Comparison of ENCODE assay signal across 1 cellular context in the genomic region with DNA sequence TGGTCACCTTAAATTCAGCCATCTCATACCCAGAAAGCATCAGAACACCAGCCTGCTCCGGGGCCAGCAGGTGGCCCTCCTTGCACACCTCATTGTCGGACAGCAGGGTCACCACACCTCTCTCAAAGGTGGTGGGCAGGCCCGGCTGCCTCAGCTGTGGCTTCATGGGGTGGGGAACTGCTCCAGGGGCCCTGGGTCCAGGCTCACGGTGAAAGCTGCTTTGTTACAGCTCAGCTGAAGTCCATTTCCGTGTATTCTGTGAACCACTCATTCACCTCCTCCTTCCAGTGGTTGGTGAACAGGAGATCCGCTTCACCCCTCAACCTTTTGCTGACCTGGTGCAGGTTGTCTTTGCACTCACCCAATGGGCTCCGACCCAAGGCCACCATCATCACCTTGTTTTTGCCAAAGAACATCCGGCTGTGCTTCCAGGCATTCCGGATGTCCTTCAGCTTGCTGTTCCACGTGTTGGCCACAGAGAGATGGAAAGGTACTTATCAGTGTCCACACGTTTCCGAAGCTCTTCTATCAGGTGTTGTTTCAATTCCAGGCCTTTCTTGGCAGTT.
TF ChIP-seq lines count a peak whose summit lies in the region.

No MANE protein-coding gene starts in this region.

TF ChIP-seq in HepG2, 621 proteins besides CTCF, POLR2A, EP300 and RAD21 (continued from another document and continues in another):
- TF ChIP-seq ZNF687 (CRISPR knock-in tag; IDR thresholded peaks at IDR 0.05): peak; percentile 95
- TF ChIP-seq, protein P1, sequence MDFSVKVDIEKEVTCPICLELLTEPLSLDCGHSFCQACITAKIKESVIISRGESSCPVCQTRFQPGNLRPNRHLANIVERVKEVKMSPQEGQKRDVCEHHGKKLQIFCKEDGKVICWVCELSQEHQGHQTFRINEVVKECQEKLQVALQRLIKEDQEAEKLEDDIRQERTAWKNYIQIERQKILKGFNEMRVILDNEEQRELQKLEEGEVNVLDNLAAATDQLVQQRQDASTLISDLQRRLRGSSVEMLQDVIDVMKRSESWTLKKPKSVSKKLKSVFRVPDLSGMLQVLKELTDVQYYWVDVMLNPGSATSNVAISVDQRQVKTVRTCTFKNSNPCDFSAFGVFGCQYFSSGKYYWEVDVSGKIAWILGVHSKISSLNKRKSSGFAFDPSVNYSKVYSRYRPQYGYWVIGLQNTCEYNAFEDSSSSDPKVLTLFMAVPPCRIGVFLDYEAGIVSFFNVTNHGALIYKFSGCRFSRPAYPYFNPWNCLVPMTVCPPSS (IDR thresholded peaks at IDR 0.05): no peak
- TF ChIP-seq ZNF3 (CRISPR knock-in tag; IDR thresholded peaks at IDR 0.05): no peak
- TF ChIP-seq PCBP1 (IDR thresholded peaks at IDR 0.05; ENCODE audit: borderline replicate concordance, low read depth, low read length): no peak
- no peak for TF ChIP-seq ATF1 (CRISPR knock-in tag; IDR thresholded peaks at IDR 0.05)
- TF ChIP-seq, protein P2, sequence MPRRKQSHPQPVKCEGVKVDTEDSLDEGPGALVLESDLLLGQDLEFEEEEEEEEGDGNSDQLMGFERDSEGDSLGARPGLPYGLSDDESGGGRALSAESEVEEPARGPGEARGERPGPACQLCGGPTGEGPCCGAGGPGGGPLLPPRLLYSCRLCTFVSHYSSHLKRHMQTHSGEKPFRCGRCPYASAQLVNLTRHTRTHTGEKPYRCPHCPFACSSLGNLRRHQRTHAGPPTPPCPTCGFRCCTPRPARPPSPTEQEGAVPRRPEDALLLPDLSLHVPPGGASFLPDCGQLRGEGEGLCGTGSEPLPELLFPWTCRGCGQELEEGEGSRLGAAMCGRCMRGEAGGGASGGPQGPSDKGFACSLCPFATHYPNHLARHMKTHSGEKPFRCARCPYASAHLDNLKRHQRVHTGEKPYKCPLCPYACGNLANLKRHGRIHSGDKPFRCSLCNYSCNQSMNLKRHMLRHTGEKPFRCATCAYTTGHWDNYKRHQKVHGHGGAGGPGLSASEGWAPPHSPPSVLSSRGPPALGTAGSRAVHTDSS (CRISPR knock-in tag; conservative IDR thresholded peaks at IDR 0.05): no peak
- TF ChIP-seq BRF2 (CRISPR knock-in tag; IDR thresholded peaks at IDR 0.05): no peak
- peak; percentile 58; the same call in 1 of the 2 replicates for TF ChIP-seq PATZ1 (CRISPR knock-in tag; IDR thresholded peaks at IDR 0.05)
- no peak for TF ChIP-seq SKI (IDR thresholded peaks at IDR 0.05; ENCODE audit: partially characterized antibody)
- TF ChIP-seq PRPF4 (IDR thresholded peaks at IDR 0.05; ENCODE audit: low read depth, low read length, poor library complexity, severe bottlenecking): no peak
- TF ChIP-seq, protein P3, sequence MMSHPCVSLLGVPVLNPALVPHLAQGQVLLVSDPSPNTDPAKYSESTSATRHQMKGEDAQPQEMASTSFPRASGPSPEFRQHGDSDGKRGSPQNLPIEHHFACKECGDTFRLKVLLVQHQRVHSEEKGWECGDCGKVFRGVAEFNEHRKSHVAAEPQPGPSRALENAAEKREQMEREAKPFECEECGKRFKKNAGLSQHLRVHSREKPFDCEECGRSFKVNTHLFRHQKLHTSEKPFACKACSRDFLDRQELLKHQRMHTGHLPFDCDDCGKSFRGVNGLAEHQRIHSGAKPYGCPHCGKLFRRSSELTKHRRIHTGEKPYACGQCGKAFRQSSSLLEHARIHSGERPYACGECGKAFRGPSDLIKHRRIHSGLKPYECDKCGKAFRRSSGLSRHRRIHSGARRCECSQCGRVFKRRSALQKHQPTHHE (CRISPR knock-in tag; IDR thresholded peaks at IDR 0.05; ENCODE audit: borderline replicate concordance): peak; percentile 57; the same call in 1 of the 2 replicates
- TF ChIP-seq RELA (CRISPR knock-in tag; IDR thresholded peaks at IDR 0.05): no peak
- TF ChIP-seq ZNF746 (CRISPR knock-in tag; IDR thresholded peaks at IDR 0.05): peak; percentile 39; the same call in 1 of the 2 replicates
- 0 out of 2 replicates have a peak, but pooled peaks have one; percentile 41 for TF ChIP-seq SIX4 (CRISPR knock-in tag; IDR thresholded peaks at IDR 0.05)
- no peak for TF ChIP-seq MYNN (CRISPR knock-in tag; IDR thresholded peaks at IDR 0.05; ENCODE audit: low read depth)
- TF ChIP-seq ZNF564 (CRISPR knock-in tag; IDR thresholded peaks at IDR 0.05): no peak
- TF ChIP-seq NFYC (CRISPR knock-in tag; IDR thresholded peaks at IDR 0.05): peak; percentile 55
- TF ChIP-seq TOE1 (CRISPR knock-in tag; IDR thresholded peaks at IDR 0.05): no peak
- no peak for TF ChIP-seq ZFAT (CRISPR knock-in tag; conservative IDR thresholded peaks at IDR 0.05)
- TF ChIP-seq ZNF501 (CRISPR knock-in tag; IDR thresholded peaks at IDR 0.05): peak; percentile 76
- peak; percentile 50; the same call in 1 of the 2 replicates for TF ChIP-seq ZNF691 (CRISPR knock-in tag; IDR thresholded peaks at IDR 0.05; ENCODE audit: borderline replicate concordance, low read depth)
- TF ChIP-seq ZNF547 (CRISPR knock-in tag; IDR thresholded peaks at IDR 0.05): peak; percentile 56; the same call in 1 of the 2 replicates
- TF ChIP-seq HCFC1 (IDR thresholded peaks at IDR 0.05; ENCODE audit: low read depth, low read length): no peak
- TF ChIP-seq MED8 (CRISPR knock-in tag; IDR thresholded peaks at IDR 0.05; ENCODE audit: insufficient replicate concordance): peak; percentile 68
- TF ChIP-seq ZKSCAN1 (IDR thresholded peaks at IDR 0.05; ENCODE audit: low read length): no peak
- 0 out of 2 replicates have a peak, but pooled peaks have one; percentile 19 for TF ChIP-seq ZNF552 (CRISPR knock-in tag; IDR thresholded peaks at IDR 0.05; ENCODE audit: borderline replicate concordance)
- TF ChIP-seq PAXIP1 (CRISPR knock-in tag; conservative IDR thresholded peaks at IDR 0.05): peak; percentile 65
- TF ChIP-seq ZNF749 (CRISPR knock-in tag; IDR thresholded peaks at IDR 0.05; ENCODE audit: borderline replicate concordance): no peak
- TF ChIP-seq, protein P4, sequence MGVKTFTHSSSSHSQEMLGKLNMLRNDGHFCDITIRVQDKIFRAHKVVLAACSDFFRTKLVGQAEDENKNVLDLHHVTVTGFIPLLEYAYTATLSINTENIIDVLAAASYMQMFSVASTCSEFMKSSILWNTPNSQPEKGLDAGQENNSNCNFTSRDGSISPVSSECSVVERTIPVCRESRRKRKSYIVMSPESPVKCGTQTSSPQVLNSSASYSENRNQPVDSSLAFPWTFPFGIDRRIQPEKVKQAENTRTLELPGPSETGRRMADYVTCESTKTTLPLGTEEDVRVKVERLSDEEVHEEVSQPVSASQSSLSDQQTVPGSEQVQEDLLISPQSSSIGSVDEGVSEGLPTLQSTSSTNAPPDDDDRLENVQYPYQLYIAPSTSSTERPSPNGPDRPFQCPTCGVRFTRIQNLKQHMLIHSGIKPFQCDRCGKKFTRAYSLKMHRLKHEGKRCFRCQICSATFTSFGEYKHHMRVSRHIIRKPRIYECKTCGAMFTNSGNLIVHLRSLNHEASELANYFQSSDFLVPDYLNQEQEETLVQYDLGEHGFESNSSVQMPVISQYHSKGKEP (CRISPR knock-in tag; IDR thresholded peaks at IDR 0.05): no peak
- TF ChIP-seq, protein P5, sequence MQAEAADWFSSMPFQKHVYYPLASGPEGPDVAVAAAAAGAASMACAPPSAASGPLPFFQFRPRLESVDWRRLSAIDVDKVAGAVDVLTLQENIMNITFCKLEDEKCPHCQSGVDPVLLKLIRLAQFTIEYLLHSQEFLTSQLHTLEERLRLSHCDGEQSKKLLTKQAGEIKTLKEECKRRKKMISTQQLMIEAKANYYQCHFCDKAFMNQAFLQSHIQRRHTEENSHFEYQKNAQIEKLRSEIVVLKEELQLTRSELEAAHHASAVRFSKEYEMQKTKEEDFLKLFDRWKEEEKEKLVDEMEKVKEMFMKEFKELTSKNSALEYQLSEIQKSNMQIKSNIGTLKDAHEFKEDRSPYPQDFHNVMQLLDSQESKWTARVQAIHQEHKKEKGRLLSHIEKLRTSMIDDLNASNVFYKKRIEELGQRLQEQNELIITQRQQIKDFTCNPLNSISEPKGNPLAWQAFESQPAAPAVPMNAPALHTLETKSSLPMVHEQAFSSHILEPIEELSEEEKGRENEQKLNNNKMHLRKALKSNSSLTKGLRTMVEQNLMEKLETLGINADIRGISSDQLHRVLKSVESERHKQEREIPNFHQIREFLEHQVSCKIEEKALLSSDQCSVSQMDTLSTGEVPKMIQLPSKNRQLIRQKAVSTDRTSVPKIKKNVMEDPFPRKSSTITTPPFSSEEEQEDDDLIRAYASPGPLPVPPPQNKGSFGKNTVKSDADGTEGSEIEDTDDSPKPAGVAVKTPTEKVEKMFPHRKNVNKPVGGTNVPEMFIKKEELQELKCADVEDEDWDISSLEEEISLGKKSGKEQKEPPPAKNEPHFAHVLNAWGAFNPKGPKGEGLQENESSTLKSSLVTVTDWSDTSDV (CRISPR knock-in tag; IDR thresholded peaks at IDR 0.05): no peak
- peak; percentile 53; the same call in 1 of the 2 replicates for TF ChIP-seq FOXO1 (CRISPR knock-in tag; IDR thresholded peaks at IDR 0.05)
- TF ChIP-seq STAG1 (CRISPR knock-in tag; IDR thresholded peaks at IDR 0.05): peak; percentile 94
